32 cellular contexts compared by ENCODE assay signal in the genomic region with DNA sequence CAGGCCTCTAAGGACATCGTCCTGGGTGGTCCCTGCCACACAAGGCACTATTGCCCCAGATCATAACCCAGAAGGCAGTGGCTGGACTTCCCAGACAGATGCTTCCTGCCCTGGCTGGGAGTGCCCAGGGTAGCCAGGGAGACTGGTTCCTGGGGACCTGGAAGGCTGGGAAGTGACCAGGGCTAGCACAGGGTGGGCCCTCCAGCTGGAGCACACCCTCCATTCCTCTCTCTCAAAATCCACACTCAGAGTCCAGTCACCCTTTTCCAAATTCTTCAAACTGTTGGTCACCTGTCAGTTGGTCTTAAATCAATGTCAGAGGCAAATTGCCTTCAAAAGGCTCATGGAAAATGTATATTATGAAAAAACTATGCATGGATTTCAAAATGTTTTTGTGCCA. TPM values are rescaled to one million over a fixed set of nuclear protein-coding genes. Genes with fewer than 3 reads are reported as not detected.
A peak's percentile ranks its signal among the peaks of the same experiment; 100 is the strongest.
DNase-seq lines count a peak whose midpoint lies in the region; ATAC-seq and TF ChIP-seq lines count a peak whose summit lies in the region.
"Had no signal": no experiment of that assay in that cellular context is flagged by ENCODE, and none has a peak within 500 bp of the region (broad histone marks: within the 10 kb centered on the region; RNA-seq: fewer than 3 reads in every experiment).

No MANE protein-coding gene starts in this region.

- H2AK5ac ChIP-seq in mesenchymal stem cell (ENCODE audit: low read length, severe bottlenecking), result no peak overlapping the region

- H3K4me3 ChIP-seq in ACC112 (ENCODE audit: low read depth, low read length), result no peak overlapping the region
- no peak overlapping the region for H3K4me3 ChIP-seq in brain microvascular endothelial cell (ENCODE audit: low read depth, low read length)
- no peak overlapping the region for H3K4me3 ChIP-seq in mesenchymal stem cell (ENCODE audit: insufficient read depth in 1 of 2, low read depth in 1 of 2, low read length in 2 of 2)
- H3K4me3 ChIP-seq: cardiac muscle cell, colonic mucosa, esophagus muscularis mucosa, lung, mucosa of descending colon, psoas muscle had no signal

- WGBS in mesenchymal stem cell, result 86% methylated on average over 1 of the region's 1 CpG

- H3K79me2 ChIP-seq in ACC112 (ENCODE audit: control insufficient read depth, insufficient read depth, low read length, unreplicated experiment), result no peaks in the 10 kb centered on the region

- no peak overlapping the region for H2BK5ac ChIP-seq in mesenchymal stem cell (ENCODE audit: low read depth, low read length, poor library complexity, severe bottlenecking)

- H2AFZ ChIP-seq in ACC112 (ENCODE audit: low read length, unreplicated experiment) (no peak overlapping the region), mesenchymal stem cell (ENCODE audit: low read depth, low read length) (no peak overlapping the region)

- no peak overlapping the region for H3K4me2 ChIP-seq in mesenchymal stem cell (ENCODE audit: low read length, poor library complexity, severe bottlenecking)

- peak overlapping the region; percentile 43 for H2BK120ac ChIP-seq in mesenchymal stem cell (ENCODE audit: low read depth, low read length)

- H4K91ac ChIP-seq in mesenchymal stem cell (ENCODE audit: low read length), result peak overlapping the region; percentile 77

- H2BK12ac ChIP-seq in mesenchymal stem cell (ENCODE audit: low read length in 2 of 2), result peak overlapping the region in 1 of 2 experiments; percentile 87

- H3K9ac ChIP-seq in mesenchymal stem cell (ENCODE audit: low read length), result no peak overlapping the region

- peak overlapping the region in 1 of 2 experiments; percentile 30 for H3K14ac ChIP-seq in mesenchymal stem cell (ENCODE audit: low read length in 2 of 2)

- TF ChIP-seq CTCF in brain microvascular endothelial cell (IDR thresholded peaks at IDR 0.05; ENCODE audit: low read depth, low read length, missing control alignments), result no peak

- H3K27me3 ChIP-seq in ACC112 (ENCODE audit: insufficient read depth, low read length) (no peaks in the 10 kb centered on the region), brain microvascular endothelial cell (replicated peaks) (no peaks in the 10 kb centered on the region), mesenchymal stem cell (ENCODE audit: control insufficient read depth in 1 of 2, insufficient read depth in 1 of 2, low read length in 2 of 2) (no peaks in the 10 kb centered on the region)
- H3K27me3 ChIP-seq: cardiac muscle cell, colonic mucosa, esophagus muscularis mucosa had no signal

- H3K23ac ChIP-seq in mesenchymal stem cell (ENCODE audit: low read length in 2 of 2), result no peak overlapping the region

- intact Hi-C loops in left colon (cut with DNase I, micrococcal nuclease), result no loop called here

- no peak for ATAC-seq in HG02642 (IDR thresholded peaks at IDR 0.05; ENCODE audit: poor library complexity, unreplicated experiment)
- no peak for ATAC-seq in GM18498 (IDR thresholded peaks at IDR 0.05; ENCODE audit: unreplicated experiment)
- ATAC-seq in left colon, result no peak
- ATAC-seq: mucosa of descending colon, psoas muscle had no signal

- no peaks in the 10 kb centered on the region for H3K9me3 ChIP-seq in mesenchymal stem cell (ENCODE audit: control insufficient read depth, low read length)
- H3K9me3 ChIP-seq: colonic mucosa, esophagus muscularis mucosa, mucosa of descending colon, psoas muscle had no signal

- peak overlapping the region; percentile 75 for H4K8ac ChIP-seq in mesenchymal stem cell (ENCODE audit: low read length)

- no peaks in the 10 kb centered on the region for H3K36me3 ChIP-seq in ACC112 (ENCODE audit: insufficient read depth, low read length)
- H3K36me3 ChIP-seq in brain microvascular endothelial cell (replicated peaks), result no peaks in the 10 kb centered on the region
- no peaks in the 10 kb centered on the region for H3K36me3 ChIP-seq in mesenchymal stem cell (ENCODE audit: control insufficient read depth in 1 of 2, insufficient read depth in 2 of 2, low read depth in 1 of 2, low read length in 2 of 2)
- H3K36me3 ChIP-seq: cardiac muscle cell, colonic mucosa, esophagus muscularis mucosa had no signal

- H3K4ac ChIP-seq in mesenchymal stem cell (ENCODE audit: low read depth in 1 of 2, low read length in 2 of 2), result peak overlapping the region in 1 of 2 experiments; percentile 46

- H3K79me1 ChIP-seq in mesenchymal stem cell (replicated peaks; ENCODE audit: low read length, poor library complexity, severe bottlenecking), result no peaks in the 10 kb centered on the region

- H3K27ac ChIP-seq in ACC112 (ENCODE audit: low read depth, low read length), result peak overlapping the region; percentile 40; the same call in 1 of the 2 replicates
- peak overlapping the region; percentile 71 for H3K27ac ChIP-seq in brain microvascular endothelial cell
- H3K27ac ChIP-seq in mesenchymal stem cell (ENCODE audit: low read length, poor library complexity, severe bottlenecking), result no peak overlapping the region
- H3K27ac ChIP-seq: cardiac muscle cell, colonic mucosa, esophagus muscularis mucosa, psoas muscle had no signal

- peak overlapping the region; percentile 25 to 64 for H3K18ac ChIP-seq in mesenchymal stem cell (ENCODE audit: low read depth in 1 of 2, low read length in 2 of 2)

- in situ Hi-C loops in brain microvascular endothelial cell (cut with HindIII; ENCODE audit: low pct_ligation_motif_present, low sequenced_read_pairs), result loop anchor here (10.0 kb wide), 1 partner anchor 52 kb away; no protein-coding TSS in a partner anchor

- H3K4me1 ChIP-seq in ACC112 (ENCODE audit: control insufficient read depth, insufficient read depth, low read length, unreplicated experiment) (peaks cover 16% of the 10 kb centered on the region), mesenchymal stem cell (ENCODE audit: control insufficient read depth, insufficient read depth, low read depth, low read length) (peaks cover 3% of the 10 kb centered on the region)
- H3K4me1 ChIP-seq: colonic mucosa, esophagus muscularis mucosa, psoas muscle had no signal

- DNase-seq in HS-27A (ENCODE audit: low read depth), result peak; percentile 46
- DNase-seq in brain microvascular endothelial cell, result no peak
- no peak for DNase-seq in mesenchymal stem cell
- DNase-seq in NOMO-1 treated with DMSO at 0.1 percent for 48 hours (lab: John Stamatoyannopoulos, UW; ENCODE audit: unreplicated experiment), result no peak
- DNase-seq in left colon, result no peak
- DNase-seq: 8988T; activated B cell treated with CpG ODN at 0.5 μM for 24 hours; activated CD4-positive, alpha-beta T cell treated with anti-CD3 and anti-CD28 coated beads, Interleukin-2, amount 10 ng/mL, durations not matched to agents 7 days and 5 days; activated naive CD8-positive, alpha-beta T cell treated with anti-CD3 and anti-CD28 coated beads for 36 hours; colonic mucosa; DMS79; effector memory CD4-positive, alpha-beta T cell; hippocampal formation; mucosa of descending colon; natural killer cell; NCI-H146; NCI-H446 treated with DMSO at 0.1 percent for 48 hours; NCI-H82; nucleus accumbens; psoas muscle; RPMI8226; T-helper 1 cell; trophoblast cell had no signal

- H2BK15ac ChIP-seq in mesenchymal stem cell (ENCODE audit: low read depth, poor library complexity, severe bottlenecking), result no peak overlapping the region

RNA-seq across cellular contexts. Expression of a gene that starts 11.6 kb away (rescaled TPM):
- 234 TPM for polyA plus RNA-seq in mesenchymal stem cell (2013, experiment 1 of 2)
- 237 TPM for polyA plus RNA-seq in mesenchymal stem cell (2013, experiment 2 of 2)
- total RNA-seq in left colon, result 10 to 100 TPM in 1 of 2 donors, 1 to 10 TPM in 1; 8.3 to 29.8 TPM

RNA-seq across cellular contexts. Expression of a gene that starts 42.3 kb away (rescaled TPM):
- polyA plus RNA-seq in mesenchymal stem cell (2013, experiment 1 of 2), result not detected
- not detected for polyA plus RNA-seq in mesenchymal stem cell (2013, experiment 2 of 2)
- under 1 TPM in 1 of 2 donors, not detected in 1; 0.34 TPM for total RNA-seq in left colon
- total RNA-seq: activated B cell treated with CpG ODN at 0.5 μM for 24 hours; activated CD4-positive, alpha-beta T cell treated with anti-CD3 and anti-CD28 coated beads, Interleukin-2, amount 10 ng/mL, durations not matched to agents 7 days and 5 days; activated CD8-positive, alpha-beta memory T cell treated with anti-CD3 and anti-CD28 coated beads for 36 hours; activated naive CD8-positive, alpha-beta T cell treated with anti-CD3 and anti-CD28 coated beads for 36 hours; cardiac muscle cell; colonic mucosa; esophagus muscularis mucosa; natural killer cell; SK-MEL-5 had no signal
- polyA plus RNA-seq: aorta, cardiac muscle cell, lung had no signal
